Comparison of ENCODE assay signal across 7 cellular contexts in the genomic region with DNA sequence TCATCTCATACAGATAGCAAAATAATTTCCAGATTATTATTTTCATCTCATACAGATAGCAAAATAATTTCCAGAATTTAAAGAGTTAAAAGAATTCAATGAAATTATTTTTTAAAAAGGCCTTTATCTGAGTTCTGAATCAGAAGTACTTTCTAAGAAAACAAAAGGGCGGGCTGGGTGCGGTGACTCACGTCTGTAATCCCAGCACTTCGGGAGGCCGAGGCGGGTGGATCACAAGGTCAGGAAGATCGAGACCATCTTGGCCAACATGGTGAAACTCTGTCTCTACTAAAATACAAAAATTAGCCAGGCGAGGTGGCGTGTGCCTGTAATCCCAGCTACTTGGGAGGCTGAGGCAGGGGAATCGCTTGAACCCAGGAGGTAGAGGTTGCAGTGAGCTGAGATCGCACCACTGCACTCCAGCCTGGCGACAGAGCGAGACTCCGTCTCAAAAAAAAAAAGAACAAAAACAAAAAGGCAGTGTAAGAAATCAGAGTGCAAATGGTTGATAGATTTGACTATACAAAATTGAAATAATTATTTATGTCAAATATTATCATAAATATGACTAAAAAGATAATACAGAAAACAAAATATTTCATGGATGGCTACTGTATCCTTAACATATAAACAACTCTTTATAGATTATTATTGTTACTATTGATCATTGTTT. TPM values are rescaled to one million over a fixed set of nuclear protein-coding genes. Genes with fewer than 3 reads are reported as not detected.
"Had no signal": no experiment of that assay in that cellular context is flagged by ENCODE, and none has a peak within 500 bp of the region (broad histone marks: within the 10 kb centered on the region; RNA-seq: fewer than 3 reads in every experiment).

No MANE protein-coding gene starts in this region.

RNA-seq across cellular contexts. Expression of a gene that starts 50.9 kb away (rescaled TPM):
- total RNA-seq: activated naive CD8-positive, alpha-beta T cell treated with anti-CD3 and anti-CD28 coated beads, Interleukin-2, amount 10 ng/mL, durations not matched to agents 7 days and 5 days; activated T-helper 1 cell treated with anti-CD3 and anti-CD28 coated beads, Interleukin-12 subunit alpha, Interleukin-12 subunit beta, Interleukin-2, Interleukin-4 antibody, amounts not matched to agents 30 ng/mL and 10 ng/mL and 1 ng/mL, durations not matched to agents 14 hours and 24 hours and 36 hours; left lobe of liver; lung microvascular endothelial cell; mononuclear cell; osteocyte had no signal
- polyA plus RNA-seq: hepatocyte had no signal
